ENCODE assay signal across 8 cellular contexts in the genomic region with DNA sequence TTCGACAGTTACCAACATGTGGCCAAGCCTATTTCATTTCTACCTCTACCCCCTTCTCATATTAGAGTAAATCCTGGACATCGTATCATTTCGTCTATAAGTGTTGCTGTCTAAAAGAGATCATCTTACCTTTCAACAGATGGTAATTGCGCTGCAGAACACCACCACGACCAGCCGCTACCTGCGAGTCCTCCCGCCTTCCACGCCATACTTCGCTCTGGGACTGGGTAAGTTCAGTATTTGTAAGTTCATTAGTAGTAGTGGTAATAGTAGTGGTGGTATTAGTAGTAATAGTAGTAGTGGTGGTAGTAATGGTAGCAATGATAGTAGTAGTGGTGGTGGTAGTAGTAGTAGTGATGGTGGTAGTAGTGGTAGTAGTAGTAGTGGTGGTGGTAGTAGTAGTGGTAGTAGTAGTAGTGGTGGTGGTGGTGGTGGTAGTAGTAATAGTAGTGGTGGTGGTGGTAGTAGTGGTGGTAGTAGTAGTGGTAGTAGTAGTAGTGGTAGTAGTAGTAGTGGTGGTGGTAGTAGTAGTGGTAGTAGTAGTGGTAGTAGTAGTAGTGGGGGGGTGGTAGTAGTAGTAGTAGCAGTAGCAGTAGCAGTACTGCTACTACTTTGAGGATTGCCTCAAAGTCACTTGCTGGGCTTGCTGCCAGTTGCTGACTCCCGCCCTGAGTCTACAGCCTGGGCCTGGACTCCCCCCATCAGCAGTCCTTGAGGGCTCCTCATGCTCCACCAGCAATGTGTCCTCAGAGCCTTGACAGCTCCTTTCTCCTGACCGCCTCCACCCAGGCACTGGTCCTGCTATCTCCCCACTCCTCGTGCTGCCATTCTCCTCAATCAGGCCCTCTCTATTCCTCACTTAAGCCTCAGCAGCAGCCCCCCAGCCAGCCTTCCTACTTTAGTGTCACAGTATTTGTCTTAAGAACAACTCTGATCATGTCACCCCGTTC. TPM values are rescaled to one million over a fixed set of nuclear protein-coding genes. Genes with fewer than 3 reads are reported as not detected.
DNase-seq lines count a peak whose midpoint lies in the region; TF ChIP-seq lines count a peak whose summit lies in the region.

No MANE protein-coding gene starts in this region.

- H3K27me3 ChIP-seq in AG04450 (ENCODE audit: control insufficient read depth, insufficient read depth, low read length) (no peaks in the 10 kb centered on the region), PC-9 (ENCODE audit: insufficient read depth, low read depth) (no peaks in the 10 kb centered on the region), breast epithelium (no peaks in the 10 kb centered on the region)

- peaks cover 8% of the 10 kb centered on the region for H3K36me3 Mint-ChIP-seq in HFFc6 (ENCODE audit: low read depth)
- H3K36me3 Mint-ChIP-seq in immature natural killer cell: peaks cover 9 to 15% (median 11%) of the 10 kb centered on the region in 3 donors

- H3K4me1 Mint-ChIP-seq in HFFc6 (ENCODE audit: low read depth): no peaks in the 10 kb centered on the region
- peaks cover 0 to 2% of the 10 kb centered on the region in 2 donors for H3K4me1 Mint-ChIP-seq in immature natural killer cell

- no peaks in the 10 kb centered on the region for H3K79me2 ChIP-seq in PC-9 (ENCODE audit: low read depth)

- no peak for TF ChIP-seq POLR2A in breast epithelium (IDR thresholded peaks at IDR 0.05)

- no TSS peak for BruUV-seq in PC-9 (replicated peaks; lab: Mats Ljungman, UMichigan)

- H3K27me3 Mint-ChIP-seq in HFFc6 (ENCODE audit: insufficient read depth) (peaks cover 22% of the 10 kb centered on the region), immature natural killer cell (ENCODE audit: low read depth in 3 of 3) (peaks cover 23 to 45% (median 24%) of the 10 kb centered on the region in 3 donors)

- DNase-seq in AG04450 (ENCODE audit: low read depth, low spot score): peak; percentile 1
- no peak for DNase-seq in HFFc6
- DNase-seq in activated naive CD4-positive, alpha-beta T cell treated with anti-CD3 and anti-CD28 coated beads, Interleukin-2, amount 50 U/mL, for 16 hours: peak; percentile 28
- DNase-seq in immature natural killer cell: peak; percentile 25 to 46 (median 26)
- DNase-seq in middle frontal gyrus (ENCODE audit: extremely low spot score, low spot score): no peak
- no peak for DNase-seq in NCI-H2029 (lab: John Stamatoyannopoulos, UW)
- DNase-seq in PC-9: no peak
- no peak for DNase-seq in breast epithelium (ENCODE audit: low spot score in 2 of 2)

- H3K4me1 ChIP-seq in PC-9 (replicated peaks; ENCODE audit: insufficient read depth): no peaks in the 10 kb centered on the region
- H3K4me1 ChIP-seq in breast epithelium: no peaks in the 10 kb centered on the region

- peaks cover 8% of the 10 kb centered on the region; the same call in 1 of the 2 replicates for H3F3A ChIP-seq in PC-9 (ENCODE audit: insufficient read depth, low read depth)

- H3K9me3 Mint-ChIP-seq in HFFc6: peaks cover 13% of the 10 kb centered on the region
- H3K9me3 Mint-ChIP-seq in immature natural killer cell: peaks cover 0 to 16% (median 12%) of the 10 kb centered on the region in 6 donors

- H3K4me3 ChIP-seq in AG04450 (ENCODE audit: low read depth, low read length) (no peak overlapping the region), PC-9 (no peak overlapping the region), breast epithelium (no peak overlapping the region)

- POLR2A ChIA-PET in AG04450 (lab: Yijun Ruan, JAX): no interaction called here
- POLR2A ChIA-PET in PC-9 (lab: Charles Lee; ENCODE audit: unreplicated experiment): no interaction called here

- no peaks in the 10 kb centered on the region for H3K36me3 ChIP-seq in PC-9 (ENCODE audit: low read depth)
- no peaks in the 10 kb centered on the region for H3K36me3 ChIP-seq in breast epithelium

- no peaks in the 10 kb centered on the region for H4K20me1 ChIP-seq in PC-9 (ENCODE audit: insufficient read depth)

- no peak overlapping the region for H2AFZ ChIP-seq in PC-9

- H3K27ac ChIP-seq in AG04450 (ENCODE audit: low read depth, low read length): no peak overlapping the region
- H3K27ac ChIP-seq in PC-9: no peak overlapping the region
- no peak overlapping the region for H3K27ac ChIP-seq in breast epithelium

- H3K9me2 ChIP-seq in PC-9 (ENCODE audit: insufficient read depth): no peaks in the 10 kb centered on the region

- CTCF ChIA-PET in AG04450 (lab: Charles Lee): no interaction called here
- CTCF ChIA-PET in PC-9 (lab: Charles Lee): no interaction called here

- TF ChIP-seq CTCF in AG04450 (IDR thresholded peaks at IDR 0.05; ENCODE audit: low read depth, low read length) (no peak), HFFc6 (IDR thresholded peaks at IDR 0.05) (no peak), PC-9 (conservative IDR thresholded peaks at IDR 0.05) (no peak), breast epithelium (IDR thresholded peaks at IDR 0.05) (no peak)

- H3K9me3 ChIP-seq in AG04450 (ENCODE audit: control insufficient read depth, insufficient read depth, low read length) (peaks cover 5% of the 10 kb centered on the region; the same call in 1 of the 2 replicates), PC-9 (ENCODE audit: insufficient read depth, low read depth) (no peaks in the 10 kb centered on the region), breast epithelium (no peaks in the 10 kb centered on the region)

- intact Hi-C loops in PC-9 (cut with micrococcal nuclease; ENCODE audit: unreplicated experiment) (no loop called here), breast epithelium (cut with DNase I; ENCODE audit: low total_unique reads) (no loop called here)

- no peak overlapping the region for H3K4me2 ChIP-seq in PC-9

- H3K27ac Mint-ChIP-seq in HFFc6 (peak overlapping the region; percentile 57; the same call in 1 of the 2 replicates), immature natural killer cell (peak overlapping the region; percentile 23 to 93 (median 81))

- H3K4me3 Mint-ChIP-seq in HFFc6 (peak overlapping the region; percentile 3; the same call in 1 of the 2 replicates), immature natural killer cell (peak overlapping the region in 3 of 5 donors; percentile 11 to 73 (median 26))

RNA-seq across cellular contexts. Expression of a gene that starts 45.3 kb away (rescaled TPM):
- polyA plus RNA-seq in AG04450 (2011; rRNA removed) (0.04 and 0.06 TPM in 2 replicates), immature natural killer cell (1 to 10 TPM in 1 of 3 donors, under 1 TPM in 2; 0.16 to 2.4 (median 0.84) TPM)
- polyA minus RNA-seq in AG04450 (2011; rRNA and poly(A)+ RNA removed): not detected in 2 replicates
- total RNA-seq in HFFc6 (2021; fragmentation: NEBNext Ultra II Directional; extraction: Animal tissue kit (Norgen Biotek cat#: 25700)): under 1 TPM in 1 of 6 experiments, not detected in 5; 0.05 TPM
- total RNA-seq in PC-9 (2021) (0.35 and 0.45 TPM in 2 replicates), breast epithelium (1 to 10 TPM in 2 of 3 donors, under 1 TPM in 1; 0.98 to 2.0 (median 1.1) TPM)

RNA-seq across cellular contexts. Expression of a gene that starts 52.6 kb away (rescaled TPM):
- polyA plus RNA-seq in AG04450 (2011; rRNA removed) (47.6 and 50.9 TPM in 2 replicates), immature natural killer cell (100 to 1,000 TPM in 1 of 3 donors, 10 to 100 TPM in 2; 74.8 to 113 (median 82.8) TPM)
- 39.0 and 51.0 TPM in 2 replicates for polyA minus RNA-seq in AG04450 (2011; rRNA and poly(A)+ RNA removed)
- total RNA-seq in HFFc6 (2021; fragmentation: NEBNext Ultra II Directional; extraction: Animal tissue kit (Norgen Biotek cat#: 25700)): 10 to 100 TPM; 45.1 to 60.9 (median 52.1) TPM
- total RNA-seq in PC-9 (2021) (58.9 and 65.8 TPM in 2 replicates), breast epithelium (10 to 100 TPM; 69.2 to 87.5 (median 83.9) TPM)

RNA-seq across cellular contexts. Expression of a gene that starts 54.2 kb away (rescaled TPM):
- polyA plus RNA-seq in AG04450 (2011; rRNA removed) (32.4 and 47.0 TPM in 2 replicates), immature natural killer cell (100 to 1,000 TPM in 2 of 3 donors, 10 to 100 TPM in 1; 94.0 to 205 (median 129) TPM)
- 41.1 and 50.9 TPM in 2 replicates for polyA minus RNA-seq in AG04450 (2011; rRNA and poly(A)+ RNA removed)
- 10 to 100 TPM; 25.1 to 31.9 (median 28.4) TPM for total RNA-seq in HFFc6 (2021; fragmentation: NEBNext Ultra II Directional; extraction: Animal tissue kit (Norgen Biotek cat#: 25700))
- total RNA-seq in PC-9 (2021) (25.0 and 27.4 TPM in 2 replicates), breast epithelium (10 to 100 TPM; 33.4 to 36.0 (median 35.3) TPM)

RNA-seq across cellular contexts. Expression of a gene that starts 54.9 kb away (rescaled TPM):
- polyA plus RNA-seq in AG04450 (2011; rRNA removed) (14.4 and 17.0 TPM in 2 replicates), immature natural killer cell (10 to 100 TPM; 11.6 to 18.0 (median 12.1) TPM)
- 20.6 and 32.9 TPM in 2 replicates for polyA minus RNA-seq in AG04450 (2011; rRNA and poly(A)+ RNA removed)
- 10 to 100 TPM; 11.1 to 22.4 (median 17.6) TPM for total RNA-seq in HFFc6 (2021; fragmentation: NEBNext Ultra II Directional; extraction: Animal tissue kit (Norgen Biotek cat#: 25700))
- total RNA-seq in PC-9 (2021) (13.5 and 19.4 TPM in 2 replicates), breast epithelium (10 to 100 TPM; 17.0 to 36.2 (median 23.4) TPM)

Comparison
In these comparisons a context has a peak if more than half of its experiments do, and no peak if none do; other contexts are left out.
1. DNase-seq: peak in AG04450 (single experiment), activated naive CD4-positive, alpha-beta T cell treated with anti-CD3 and anti-CD28 coated beads, Interleukin-2, amount 50 U/mL, for 16 hours (single experiment) and immature natural killer cell (3 of 3); none in HFFc6 (single experiment), middle frontal gyrus (single experiment), NCI-H2029 (single experiment), PC-9 (0 of 2) and breast epithelium (0 of 2).